ENCODE assay signal across 8 cellular contexts in the genomic region with DNA sequence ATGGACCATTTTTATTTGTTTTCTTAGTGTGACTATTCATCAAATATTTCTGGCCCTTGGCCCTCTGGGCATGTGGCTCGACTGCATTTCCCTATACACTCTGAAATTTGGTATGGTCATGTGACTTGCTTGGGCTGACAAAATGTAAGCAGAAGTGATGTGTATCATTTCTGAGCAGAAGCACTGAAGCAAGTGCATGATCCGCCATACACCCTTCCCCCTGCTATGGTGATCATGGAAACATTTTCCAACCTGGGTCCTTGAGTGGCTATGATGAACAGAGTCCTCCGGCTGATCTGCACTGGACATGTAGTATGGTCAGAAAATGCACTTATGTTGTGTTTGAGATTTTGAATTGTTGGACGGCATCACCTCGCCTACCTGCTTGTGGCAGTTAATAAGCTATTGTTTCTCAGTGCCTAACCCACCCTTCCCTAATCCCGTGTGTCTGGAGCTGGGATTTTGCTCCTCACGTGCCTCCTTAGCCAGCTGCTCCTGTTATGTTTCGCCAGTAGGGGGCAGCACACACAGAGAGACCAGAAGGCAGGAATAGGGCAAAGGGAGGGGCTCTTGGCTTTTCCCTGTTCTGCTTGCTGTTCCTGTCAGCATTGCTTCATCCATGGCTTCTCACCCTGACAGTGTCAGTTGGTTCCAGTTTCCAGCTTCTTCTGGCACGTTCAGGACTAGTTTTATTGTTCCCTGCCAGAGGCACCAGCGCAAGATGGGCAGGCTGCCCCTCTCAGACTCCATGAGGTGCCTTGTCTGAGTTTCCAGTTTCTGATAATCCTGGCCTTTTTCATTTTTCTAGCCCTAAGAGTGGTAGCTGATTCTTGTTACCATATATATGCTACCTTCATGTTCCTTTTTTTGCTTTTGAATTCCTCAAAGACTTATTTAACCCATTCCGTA.
DNase-seq lines count a peak whose midpoint lies in the region; ATAC-seq and TF ChIP-seq lines count a peak whose summit lies in the region.

No MANE protein-coding gene starts in this region.

- peak; percentile 99 for TF ChIP-seq CTCF in DOHH2 (IDR thresholded peaks at IDR 0.05; ENCODE audit: low read depth, low read length, poor library complexity, severe bottlenecking)

- intact Hi-C loops in sciatic nerve (cut with DNase I): no loop called here

- no peaks in the 10 kb centered on the region for H3K9me2 ChIP-seq in DOHH2 (replicated peaks; ENCODE audit: control insufficient read depth, low read length)

- no peak overlapping the region for H3K4me3 ChIP-seq in DOHH2 (ENCODE audit: low read length)

- no peaks in the 10 kb centered on the region for H3K36me3 ChIP-seq in DOHH2 (ENCODE audit: control insufficient read depth, low read length)

- no peaks in the 10 kb centered on the region for H3K27me3 ChIP-seq in DOHH2 (ENCODE audit: control insufficient read depth, low read length)

- H3K9me3 ChIP-seq in DOHH2 (ENCODE audit: control insufficient read depth, insufficient read depth, low read length): no peaks in the 10 kb centered on the region

- H3F3A ChIP-seq in DOHH2 (ENCODE audit: control insufficient read depth, insufficient read depth): peaks cover 4% of the 10 kb centered on the region

- H3K79me2 ChIP-seq in DOHH2 (ENCODE audit: control insufficient read depth, low read length): no peaks in the 10 kb centered on the region

- no peaks in the 10 kb centered on the region for H4K20me1 ChIP-seq in DOHH2 (ENCODE audit: control insufficient read depth, insufficient read depth, low read depth, low read length)

- H3K4me1 ChIP-seq in DOHH2 (ENCODE audit: control insufficient read depth, low read length): no peaks in the 10 kb centered on the region

- no peak overlapping the region for H3K4me2 ChIP-seq in DOHH2 (ENCODE audit: low read length)

- H3K27ac ChIP-seq in DOHH2 (ENCODE audit: low read depth, low read length): no peak overlapping the region

- DNase-seq in NCI-H446 treated with DMSO at 0.1 percent for 48 hours (lab: John Stamatoyannopoulos, UW): peak; percentile 63
- peak; percentile 4 to 45 (median 5) for DNase-seq in activated CD8-positive, alpha-beta memory T cell treated with anti-CD3 and anti-CD28 coated beads for 48 hours (ENCODE audit: low read depth in 2 of 3, low spot score in 2 of 3)
- peak; percentile 10 for DNase-seq in glomerular endothelial cell (ENCODE audit: extremely low read depth, low read depth, low spot score)
- no peak for DNase-seq in sciatic nerve (ENCODE audit: low spot score)
- no peak for DNase-seq in NCI-H128 (lab: John Stamatoyannopoulos, UW; ENCODE audit: unreplicated experiment)

- ATAC-seq in GM19397 (IDR thresholded peaks at IDR 0.05; ENCODE audit: unreplicated experiment): peak; percentile 89
- ATAC-seq in HG03354 (IDR thresholded peaks at IDR 0.05; ENCODE audit: poor library complexity, severe bottlenecking, unreplicated experiment): peak; percentile 94
- ATAC-seq in sciatic nerve: peak; percentile 70

Comparison
In these comparisons a context has a peak if more than half of its experiments do, and no peak if none do; other contexts are left out.
1. DNase-seq: peak in NCI-H446 treated with DMSO at 0.1 percent for 48 hours (single experiment), activated CD8-positive, alpha-beta memory T cell treated with anti-CD3 and anti-CD28 coated beads for 48 hours (3 of 3) and glomerular endothelial cell (single experiment); none in sciatic nerve (single experiment) and NCI-H128 (single experiment).
2. Peak in every context shown above with its lines, with median percentiles within 50 percentile points of each other: ATAC-seq.